In genomic region chr5:60944904-60945759, GRCh38 we compare ENCODE assay signal across 8 cellular contexts. TPM values are rescaled to one million over a fixed set of nuclear protein-coding genes. Genes with fewer than 3 reads are reported as not detected.
A peak's percentile ranks its signal among the peaks of the same experiment; 100 is the strongest.
DNase-seq lines count a peak whose midpoint lies in the region; ATAC-seq, FAIRE-seq and TF ChIP-seq lines count a peak whose summit lies in the region.

TSS of gene ERCC8 (minus strand) at chr5:60945070. CDS start at chr5:60945008, 62 bp downstream.
TSS of gene NDUFAF2 (plus strand) at chr5:60945205. CDS start at chr5:60945256, 51 bp downstream.

- no peak for TF ChIP-seq CTCF in AG04449 (IDR thresholded peaks at IDR 0.05; ENCODE audit: insufficient read depth, low read length, missing control alignments)
- no peak for TF ChIP-seq CTCF in VCaP (conservative IDR thresholded peaks at IDR 0.05)
- TF ChIP-seq CTCF in bronchial epithelial cell (IDR thresholded peaks at IDR 0.05; ENCODE audit: insufficient read depth, low read length, severe bottlenecking), result no peak

- no peaks in the 10 kb centered on the region for H3K9me3 ChIP-seq in small intestine (ENCODE audit: control insufficient read depth, low read depth)

- POLR2A ChIA-PET in AG04449 (lab: Yijun Ruan, JAX), result interaction anchor here (0.6 to 1.8 kb wide), 2 partner anchors 16 to 27 kb away, joined by 3 to 6 read pairs; no protein-coding TSS in a partner anchor

- H3K36me3 ChIP-seq in bronchial epithelial cell (ENCODE audit: control insufficient read depth, insufficient read depth, low read length), result no peaks in the 10 kb centered on the region
- no peaks in the 10 kb centered on the region for H3K36me3 ChIP-seq in small intestine (ENCODE audit: control insufficient read depth in 2 of 2, insufficient read depth in 2 of 2, low read length in 2 of 2)

- no peaks in the 10 kb centered on the region for H3K27me3 ChIP-seq in bronchial epithelial cell (ENCODE audit: control insufficient read depth, insufficient read depth, low read length)
- H3K27me3 ChIP-seq in small intestine (ENCODE audit: control insufficient read depth in 2 of 2, insufficient read depth in 2 of 2, low read length in 2 of 2), result no peaks in the 10 kb centered on the region

- ATAC-seq in GM18873 (IDR thresholded peaks at IDR 0.05; ENCODE audit: low FRiP score, unreplicated experiment) (peak; percentile 100), HG03135 (IDR thresholded peaks at IDR 0.05; ENCODE audit: unreplicated experiment) (peak; percentile 100)

- WGBS in small intestine, 3 donors, result 2 to 4% (median 3%) methylated on average over 61 of the region's 61 CpGs

- H3K27ac ChIP-seq in VCaP, result peak within 1 kb of the TSS; percentile 81
- H3K27ac ChIP-seq in small intestine (ENCODE audit: low read depth in 1 of 2, low read length in 1 of 2), result peak within 1 kb of the TSS; percentile 49 to 88

- DNase-seq in AG04449 (ENCODE audit: low read depth, low spot score) (peak; percentile 55), NCI-H2196 (lab: John Stamatoyannopoulos, UW; ENCODE audit: unreplicated experiment) (peak; percentile 62), bronchial epithelial cell (ENCODE audit: low read depth) (peak; percentile 88), iPS-NIHi7 (ENCODE audit: extremely low spot score) (peak; percentile 98), small intestine (peak; percentile 94)

- H3K4me1 ChIP-seq in small intestine (ENCODE audit: control insufficient read depth in 2 of 2, insufficient read depth in 1 of 2, low read depth in 1 of 2, low read length in 1 of 2), result peaks cover 0 to 3% of the 10 kb centered on the region in 2 donors

- CTCF ChIA-PET in AG04449 (lab: Yijun Ruan, JAX), result interaction anchor here (0.9 to 3.8 kb wide), 3 partner anchors 14 to 869 kb away, joined by 4 to 30 read pairs (median 7); no protein-coding TSS in a partner anchor

- peak within 1 kb of the TSS; percentile 86 for H3K4me3 ChIP-seq in AG04449 (ENCODE audit: low read depth, low read length)
- peak within 1 kb of the TSS; percentile 79 for H3K4me3 ChIP-seq in bronchial epithelial cell (ENCODE audit: low read depth, low read length)
- H3K4me3 ChIP-seq in small intestine (ENCODE audit: low read depth in 1 of 2, low read length in 2 of 2), result peak within 1 kb of the TSS; percentile 48 to 82

- FAIRE-seq in bronchial epithelial cell (lab: Jason Lieb, UNC) (peak; percentile 28), small intestine (lab: Jason Lieb, UNC) (no peak)

RNA-seq across cellular contexts. Expression of gene ERCC8, which starts in this region (rescaled TPM):
- 13.1 and 27.6 TPM in 2 replicates for total RNA-seq in bronchial epithelial cell
- 1 to 10 TPM; 2.9 to 8.0 (median 3.8) TPM for polyA plus RNA-seq in small intestine

RNA-seq across cellular contexts. Expression of gene NDUFAF2, which starts in this region (rescaled TPM):
- total RNA-seq in bronchial epithelial cell, result 40.5 and 48.6 TPM in 2 replicates
- polyA plus RNA-seq in small intestine, result 10 to 100 TPM; 27.6 to 60.3 (median 40.5) TPM

Comparison
In these comparisons a context has a peak if more than half of its experiments do, and no peak if none do; other contexts are left out.
1. Peak in every context shown above with its lines: DNase-seq, ATAC-seq, H3K4me3 ChIP-seq and H3K27ac ChIP-seq.